Comparison of ENCODE assay signal across 8 cellular contexts in the genomic region with DNA sequence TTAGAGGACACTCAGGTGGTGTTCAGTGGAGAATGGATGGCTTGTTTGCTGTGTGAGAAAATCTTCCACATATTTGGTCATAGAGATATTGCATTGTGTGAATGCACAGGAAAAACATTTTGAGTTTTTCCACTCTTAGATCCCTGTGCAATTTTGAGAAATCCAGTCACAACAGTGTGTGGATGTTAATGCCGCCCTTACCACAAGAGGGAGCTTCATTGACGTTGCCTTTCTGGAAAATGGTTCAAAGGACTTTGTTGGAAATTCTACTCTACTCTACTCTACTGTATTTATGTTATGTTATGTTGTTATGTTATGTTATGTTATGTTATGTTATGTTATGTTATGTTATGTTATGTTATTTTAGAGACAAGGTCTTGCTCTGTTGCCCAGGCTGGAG. TPM values are rescaled to one million over a fixed set of nuclear protein-coding genes. Genes with fewer than 3 reads are reported as not detected.
DNase-seq lines count a peak whose midpoint lies in the region; ATAC-seq, FAIRE-seq and TF ChIP-seq lines count a peak whose summit lies in the region.

No MANE protein-coding gene starts in this region.

- H3K9ac ChIP-seq in IMR-90 (ENCODE audit: low read depth, low read length) = no peak overlapping the region

- no TSS peak for BruUV-seq in IMR-90 (replicated peaks; lab: Mats Ljungman, UMichigan)

- no peak overlapping the region for H3K18ac ChIP-seq in IMR-90 (ENCODE audit: low read depth, low read length)

- H3K4me3 ChIP-seq in IMR-90 (ENCODE audit: insufficient read depth, low read depth, low read length) (no peak overlapping the region), bronchial epithelial cell (ENCODE audit: low read depth, low read length) (no peak overlapping the region), mucosa of descending colon (no peak overlapping the region), ovary (no peak overlapping the region)

- no peaks in the 10 kb centered on the region for H4K20me1 ChIP-seq in IMR-90 (ENCODE audit: insufficient read depth, low read length)

- intact Hi-C loops in IMR-90 (cut with micrococcal nuclease) (no loop called here), mucosa of descending colon (cut with DNase I, micrococcal nuclease) (no loop called here), ovary (cut with DNase I) (no loop called here)

- no peak overlapping the region for H2BK15ac ChIP-seq in IMR-90 (ENCODE audit: low read depth, low read length)

- no peak for FAIRE-seq in bronchial epithelial cell (lab: Jason Lieb, UNC)

- H2AFZ ChIP-seq in IMR-90 (replicated peaks; ENCODE audit: low read length, poor library complexity) = no peak overlapping the region

- peak; percentile 23 for DNase-seq in COR-L47 (lab: John Stamatoyannopoulos, UW)
- peak; percentile 19 for DNase-seq in IMR-90
- DNase-seq in bronchial epithelial cell (ENCODE audit: low read depth) = peak; percentile 6
- peak in 1 of 3 donors; percentile 46 for DNase-seq in mucosa of descending colon
- no peak for DNase-seq in retina
- no peak for DNase-seq in NCI-H1436 treated with DMSO at 0.1 percent for 48 hours (lab: John Stamatoyannopoulos, UW)
- no peak for DNase-seq in ovary
- DNase-seq in DMS79 treated with DMSO at 0.1 percent for 48 hours (lab: John Stamatoyannopoulos, UW) = no peak

- H3K4me1 ChIP-seq in IMR-90 (ENCODE audit: control insufficient read depth, insufficient read depth, low read length) (no peaks in the 10 kb centered on the region), mucosa of descending colon (ENCODE audit: low read depth) (no peaks in the 10 kb centered on the region), ovary (ENCODE audit: insufficient read depth) (no peaks in the 10 kb centered on the region)

- CTCF ChIA-PET in IMR-90 (lab: Yijun Ruan, JAX) = interaction anchor here (1.5 kb wide), 1 partner anchor 72 kb away, joined by 3 read pairs; no protein-coding TSS in a partner anchor

- H3K79me1 ChIP-seq in IMR-90 (ENCODE audit: low read depth in 1 of 2, low read length in 2 of 2) = no peaks in the 10 kb centered on the region

- TF ChIP-seq RAD21 in IMR-90 (IDR thresholded peaks at IDR 0.05; ENCODE audit: low read length) = peak; percentile 23

- TF ChIP-seq POLR2A in IMR-90 (IDR thresholded peaks at IDR 0.05; ENCODE audit: low read depth, low read length) = no peak
- TF ChIP-seq POLR2A in ovary (IDR thresholded peaks at IDR 0.05) = no peak

- no peak overlapping the region for H2BK120ac ChIP-seq in IMR-90 (ENCODE audit: low read depth, low read length)

- POLR2A ChIA-PET in IMR-90 (lab: Charles Lee; ENCODE audit: unreplicated experiment) = no interaction called here

- no peak overlapping the region for H4K5ac ChIP-seq in IMR-90 (ENCODE audit: low read depth, low read length)

- no peak overlapping the region for H4K8ac ChIP-seq in IMR-90 (ENCODE audit: low read depth in 2 of 2, low read length in 2 of 2)

- H3K23ac ChIP-seq in IMR-90 (ENCODE audit: low read depth, low read length) = no peak overlapping the region

- H3K9me1 ChIP-seq in IMR-90 (ENCODE audit: insufficient read depth, low read length) = no peaks in the 10 kb centered on the region

- H3K27me3 ChIP-seq in IMR-90 (ENCODE audit: control insufficient read depth, insufficient read depth, low read length) (no peaks in the 10 kb centered on the region), bronchial epithelial cell (ENCODE audit: control insufficient read depth, insufficient read depth, low read length) (no peaks in the 10 kb centered on the region), ovary (no peaks in the 10 kb centered on the region)

- TF ChIP-seq EP300 in ovary (IDR thresholded peaks at IDR 0.05) = no peak

- peaks cover 2% of the 10 kb centered on the region; the same call in 1 of the 2 replicates for H3K36me3 ChIP-seq in IMR-90 (ENCODE audit: control insufficient read depth, insufficient read depth, low read length)
- no peaks in the 10 kb centered on the region for H3K36me3 ChIP-seq in bronchial epithelial cell (ENCODE audit: control insufficient read depth, insufficient read depth, low read length)
- no peaks in the 10 kb centered on the region for H3K36me3 ChIP-seq in mucosa of descending colon (ENCODE audit: low read depth)
- no peaks in the 10 kb centered on the region for H3K36me3 ChIP-seq in ovary

- no peak overlapping the region for H3K56ac ChIP-seq in IMR-90 (ENCODE audit: extremely low read depth, insufficient read depth, low read length)

- no peak overlapping the region for H3K4ac ChIP-seq in IMR-90 (ENCODE audit: low read depth, low read length)

- no peak overlapping the region for H3K4me2 ChIP-seq in IMR-90 (ENCODE audit: low read depth, low read length)

- H3K27ac ChIP-seq in IMR-90 (ENCODE audit: insufficient read depth, low read length) = no peak overlapping the region
- H3K27ac ChIP-seq in ovary = no peak overlapping the region

- no peak overlapping the region for H4K91ac ChIP-seq in IMR-90 (ENCODE audit: insufficient read depth, low read depth, low read length)

- no peak overlapping the region for H2BK5ac ChIP-seq in IMR-90 (ENCODE audit: low read depth, low read length, poor library complexity, severe bottlenecking)

- no peak overlapping the region for H2AK5ac ChIP-seq in IMR-90 (ENCODE audit: low read depth, low read length)

- dilution Hi-C loops in IMR-90 (cut with HindIII; ENCODE audit: low sequenced_read_pairs, unreplicated experiment) = no loop called here

- ATAC-seq in IMR-90 (ENCODE audit: low read depth) (peak; percentile 40; the same call in 1 of the 2 replicates), mucosa of descending colon (peak; percentile 58)

- TF ChIP-seq CTCF in IMR-90 (conservative IDR thresholded peaks at IDR 0.05; ENCODE audit: low read depth, low read length) (peak; percentile 39), bronchial epithelial cell (IDR thresholded peaks at IDR 0.05; ENCODE audit: insufficient read depth, low read length, severe bottlenecking) (peak; percentile 50), mucosa of descending colon (IDR thresholded peaks at IDR 0.05) (no peak), ovary (IDR thresholded peaks at IDR 0.05) (no peak)

- no CpG with 5 or more reads among the region's 2 CpGs for WGBS in IMR-90 (ENCODE audit: extremely low coverage in 2 of 2, insufficient read length in 1 of 2), 2 experiments
- 27 to 52% (median 35%) methylated on average over 2 of the region's 2 CpGs for WGBS in ovary, 3 donors

- in situ Hi-C loops in IMR-90 (cut with MboI; ENCODE audit: low sequenced_read_pairs) = no loop called here

- no peak overlapping the region for H2AK9ac ChIP-seq in IMR-90 (replicated peaks; ENCODE audit: low read depth, low read length, poor library complexity)

- no peak overlapping the region for H2BK20ac ChIP-seq in IMR-90 (ENCODE audit: low read depth, low read length)

- H3K14ac ChIP-seq in IMR-90 (replicated peaks; ENCODE audit: low read depth, low read length) = no peak overlapping the region

- peaks cover 22% of the 10 kb centered on the region for H3K9me3 ChIP-seq in IMR-90 (ENCODE audit: control insufficient read depth, insufficient read depth, low read length)
- H3K9me3 ChIP-seq in mucosa of descending colon = peaks cover 23% of the 10 kb centered on the region
- H3K9me3 ChIP-seq in ovary = no peaks in the 10 kb centered on the region

TF ChIP-seq in IMR-90, 13 proteins besides CTCF, POLR2A, EP300 and RAD21:
- TF ChIP-seq, protein P1, sequence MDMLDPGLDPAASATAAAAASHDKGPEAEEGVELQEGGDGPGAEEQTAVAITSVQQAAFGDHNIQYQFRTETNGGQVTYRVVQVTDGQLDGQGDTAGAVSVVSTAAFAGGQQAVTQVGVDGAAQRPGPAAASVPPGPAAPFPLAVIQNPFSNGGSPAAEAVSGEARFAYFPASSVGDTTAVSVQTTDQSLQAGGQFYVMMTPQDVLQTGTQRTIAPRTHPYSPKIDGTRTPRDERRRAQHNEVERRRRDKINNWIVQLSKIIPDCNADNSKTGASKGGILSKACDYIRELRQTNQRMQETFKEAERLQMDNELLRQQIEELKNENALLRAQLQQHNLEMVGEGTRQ (IDR thresholded peaks at IDR 0.05; ENCODE audit: low read depth, low read length) = no peak

RNA-seq across cellular contexts. Expression of a gene that starts 13.4 kb away (rescaled TPM):
- 7.8 and 7.9 TPM in 2 replicates for total RNA-seq in IMR-90 (2012; rRNA removed)
- 1.8 and 2.1 TPM in 2 replicates for polyA plus RNA-seq in IMR-90 (2012; rRNA removed)
- 0.41 and 0.71 TPM in 2 replicates for polyA plus RNA-seq in IMR-90 (2012; cell fraction: cytosol; rRNA removed)
- polyA plus RNA-seq in IMR-90 (2012; cell fraction: nucleus; rRNA removed; ENCODE audit: low replicate concordance) = 1.1 and 2.3 TPM in 2 replicates
- total RNA-seq in bronchial epithelial cell = 3.2 and 5.2 TPM in 2 replicates
- total RNA-seq in mucosa of descending colon = 1 to 10 TPM; 4.4 to 7.0 (median 6.0) TPM
- 1 to 10 TPM; 1.2 to 5.2 (median 3.2) TPM for total RNA-seq in ovary
- 1 to 10 TPM; 2.2 to 2.4 TPM for polyA plus RNA-seq in ovary

RNA-seq across cellular contexts. Expression of a gene that starts 29.8 kb away (rescaled TPM):
- total RNA-seq in IMR-90 (2012; rRNA removed) (14.4 and 16.7 TPM in 2 replicates), bronchial epithelial cell (5.0 and 8.7 TPM in 2 replicates), mucosa of descending colon (1 to 10 TPM; 3.1 to 8.0 (median 3.9) TPM), ovary (10 to 100 TPM in 2 of 7 donors, 1 to 10 TPM in 5; 2.8 to 19.6 (median 9.1) TPM)
- polyA plus RNA-seq in IMR-90 (2012; rRNA removed) (1.8 and 2.5 TPM in 2 replicates), ovary (1 to 10 TPM; 1.5 to 2.5 TPM)
- polyA plus RNA-seq in IMR-90 (2012; cell fraction: cytosol; rRNA removed) = 0.47 and 1.0 TPM in 2 replicates
- 0.49 and 5.0 TPM in 2 replicates for polyA plus RNA-seq in IMR-90 (2012; cell fraction: nucleus; rRNA removed; ENCODE audit: low replicate concordance)

RNA-seq across cellular contexts. Expression of a gene that starts 36.2 kb away (rescaled TPM):
- total RNA-seq in IMR-90 (2012; rRNA removed) (6.8 and 9.4 TPM in 2 replicates), bronchial epithelial cell (4.5 and 5.9 TPM in 2 replicates), mucosa of descending colon (10 to 100 TPM in 1 of 3 donors, 1 to 10 TPM in 2; 6.3 to 12.1 (median 8.7) TPM), ovary (10 to 100 TPM; 15.7 to 18.8 (median 16.3) TPM)
- polyA plus RNA-seq in IMR-90 (2012; rRNA removed) (1.4 and 1.9 TPM in 2 replicates), ovary (10 to 100 TPM in 1 of 2 donors, 1 to 10 TPM in 1; 8.8 to 12.2 TPM)
- 0.30 and 0.36 TPM in 2 replicates for polyA plus RNA-seq in IMR-90 (2012; cell fraction: cytosol; rRNA removed)
- 0.27 and 4.1 TPM in 2 replicates for polyA plus RNA-seq in IMR-90 (2012; cell fraction: nucleus; rRNA removed; ENCODE audit: low replicate concordance)

Comparison
In these comparisons a context has a peak if more than half of its experiments do, and no peak if none do; other contexts are left out.
1. DNase-seq: peak in COR-L47 (single experiment), IMR-90 (single experiment) and bronchial epithelial cell (single experiment); none in retina (single experiment), NCI-H1436 treated with DMSO at 0.1 percent for 48 hours (single experiment), ovary (0 of 5) and DMS79 treated with DMSO at 0.1 percent for 48 hours (single experiment).
2. CTCF ChIP-seq: peak in IMR-90 (single experiment) and bronchial epithelial cell (single experiment); none in mucosa of descending colon (single experiment) and ovary (0 of 3).